ENCODE assay signal across 39 cellular contexts in genomic region chr1:244893836-244894235, GRCh38.
"Had no signal": no experiment of that assay in that cellular context is flagged by ENCODE, and none has a peak within 500 bp of the region (broad histone marks: within the 10 kb centered on the region; RNA-seq: fewer than 3 reads in every experiment).

No MANE protein-coding gene starts in this region.

- FAIRE-seq: astrocyte, bronchial epithelial cell had no signal

- H3K4me1 Mint-ChIP-seq: activated naive CD4-positive, alpha-beta T cell treated with anti-CD3 and anti-CD28 coated beads, Interleukin-2, amount 10 ng/mL, durations not matched to agents 7 days and 5 days; activated naive CD4-positive, alpha-beta T cell treated with anti-CD3 and anti-CD28 coated beads, Interleukin-2, amount 50 U/mL, for 24 hours; activated naive CD8-positive, alpha-beta T cell treated with anti-CD3 and anti-CD28 coated beads for 36 hours; activated naive CD8-positive, alpha-beta T cell treated with anti-CD3 and anti-CD28 coated beads, Interleukin-2, amount 10 ng/mL, durations not matched to agents 7 days and 5 days; activated naive CD8-positive, alpha-beta T cell treated with anti-CD3 and anti-CD28 coated beads, Interleukin-2, amount 50 U/mL, for 24 hours; activated T-helper 17 cell treated with anti-CD3 and anti-CD28 coated beads, Interleukin-2, amount 50 U/mL, for 72 hours; brain; central memory CD8-positive, alpha-beta T cell had no signal

- H3K4me1 ChIP-seq: adrenal gland, ascending aorta, body of pancreas, breast epithelium had no signal

- ATAC-seq: activated naive CD4-positive, alpha-beta T cell treated with anti-CD3 and anti-CD28 coated beads, Interleukin-2, amount 50 U/mL, for 72 hours; activated naive CD8-positive, alpha-beta T cell treated with anti-CD3 and anti-CD28 coated beads, Interleukin-2, amount 50 U/mL, for 24 hours; activated T-cell treated with anti-CD3 and anti-CD28 coated beads, Interleukin-2, amount 50 U/mL, for 4 hours; activated T-cell treated with anti-CD3 and anti-CD28 coated beads, Interleukin-2, amount 50 U/mL, for 72 hours; activated T-helper 17 cell treated with anti-CD3 and anti-CD28 coated beads, Interleukin-2, amount 50 U/mL, for 72 hours; body of pancreas had no signal

- H3K9me3 Mint-ChIP-seq: activated naive CD4-positive, alpha-beta T cell treated with anti-CD3 and anti-CD28 coated beads for 36 hours; activated naive CD4-positive, alpha-beta T cell treated with anti-CD3 and anti-CD28 coated beads, Interleukin-2, amount 10 ng/mL, durations not matched to agents 7 days and 5 days; activated naive CD4-positive, alpha-beta T cell treated with anti-CD3 and anti-CD28 coated beads, Interleukin-2, amount 50 U/mL, for 24 hours; activated naive CD4-positive, alpha-beta T cell treated with anti-CD3 and anti-CD28 coated beads, Interleukin-2, amount 50 U/mL, for 72 hours; activated naive CD8-positive, alpha-beta T cell treated with anti-CD3 and anti-CD28 coated beads for 36 hours; activated naive CD8-positive, alpha-beta T cell treated with anti-CD3 and anti-CD28 coated beads, Interleukin-2, amount 10 ng/mL, durations not matched to agents 7 days and 5 days; activated naive CD8-positive, alpha-beta T cell treated with anti-CD3 and anti-CD28 coated beads, Interleukin-2, amount 50 U/mL, for 24 hours; activated T-cell treated with anti-CD3 and anti-CD28 coated beads, Interleukin-2, amount 50 U/mL, for 24 hours; activated T-cell treated with anti-CD3 and anti-CD28 coated beads, Interleukin-2, amount 50 U/mL, for 4 hours; activated T-cell treated with anti-CD3 and anti-CD28 coated beads, Interleukin-2, amount 50 U/mL, for 72 hours; activated T-helper 1 cell treated with anti-CD3 and anti-CD28 coated beads, Interleukin-12 subunit alpha, Interleukin-12 subunit beta, Interleukin-2, Interleukin-4 antibody, amounts not matched to agents 30 ng/mL and 10 ng/mL and 1 ng/mL, durations not matched to agents 14 hours and 24 hours and 36 hours; activated T-helper 17 cell treated with anti-CD3 and anti-CD28 coated beads, Interleukin-2, amount 50 U/mL, for 72 hours; activated T-helper 2 cell treated with anti-CD3 and anti-CD28 coated beads, Interferon-gamma antibody, Interleukin-2, Interleukin-4, amounts not matched to agents 10 μg/mL and 5 μg/mL and 100 μg/mL, durations not matched to agents 14 hours and 24 hours and 36 hours; central memory CD8-positive, alpha-beta T cell had no signal

- H3K36me3 Mint-ChIP-seq: activated naive CD4-positive, alpha-beta T cell treated with anti-CD3 and anti-CD28 coated beads, Interleukin-2, amount 10 ng/mL, durations not matched to agents 7 days and 5 days; activated naive CD4-positive, alpha-beta T cell treated with anti-CD3 and anti-CD28 coated beads, Interleukin-2, amount 50 U/mL, for 24 hours; activated naive CD4-positive, alpha-beta T cell treated with anti-CD3 and anti-CD28 coated beads, Interleukin-2, amount 50 U/mL, for 72 hours; activated naive CD8-positive, alpha-beta T cell; activated naive CD8-positive, alpha-beta T cell treated with anti-CD3 and anti-CD28 coated beads for 36 hours; activated naive CD8-positive, alpha-beta T cell treated with anti-CD3 and anti-CD28 coated beads, Interleukin-2, amount 10 ng/mL, durations not matched to agents 7 days and 5 days; brain had no signal

- H3K36me3 ChIP-seq: adrenal gland, ascending aorta, brain microvascular endothelial cell, breast epithelium, cardiac muscle cell had no signal

- H3K9me3 ChIP-seq: adrenal gland, ascending aorta, body of pancreas, breast epithelium had no signal

- H3K27ac ChIP-seq: adrenal gland, ascending aorta, body of pancreas, brain microvascular endothelial cell, breast epithelium, cardiac muscle cell had no signal

- DNase-seq: activated effector memory CD4-positive, alpha-beta T cell treated with anti-CD3 and anti-CD28 coated beads, Interleukin-2, amount 50 U/mL, for 16 hours; activated effector memory CD4-positive, alpha-beta T cell treated with Interleukin-2 at 50 U/mL for 16 hours; activated gamma-delta T cell; activated gamma-delta T cell treated with Interleukin-2 at 50 U/mL for 16 hours; activated naive CD4-positive, alpha-beta T cell; activated naive CD4-positive, alpha-beta T cell treated with anti-CD3 and anti-CD28 coated beads for 36 hours; activated naive CD4-positive, alpha-beta T cell treated with anti-CD3 and anti-CD28 coated beads, Interleukin-2, amount 10 ng/mL, durations not matched to agents 7 days and 5 days; activated naive CD4-positive, alpha-beta T cell treated with anti-CD3 and anti-CD28 coated beads, Interleukin-2, amount 50 U/mL, for 16 hours; activated naive CD4-positive, alpha-beta T cell treated with Interleukin-2 at 50 U/mL for 16 hours; activated naive CD8-positive, alpha-beta T cell treated with anti-CD3 and anti-CD28 coated beads for 36 hours; activated naive CD8-positive, alpha-beta T cell treated with anti-CD3 and anti-CD28 coated beads, Interleukin-2, amount 10 ng/mL, durations not matched to agents 7 days and 5 days; activated naive CD8-positive, alpha-beta T cell treated with anti-CD3 and anti-CD28 coated beads, Interleukin-2, amount 50 U/mL, for 24 hours; activated T-cell treated with anti-CD3 and anti-CD28 coated beads, Interleukin-2, amount 50 U/mL, for 24 hours; activated T-cell treated with anti-CD3 and anti-CD28 coated beads, Interleukin-2, amount 50 U/mL, for 4 hours; activated T-cell treated with anti-CD3 and anti-CD28 coated beads, Interleukin-2, amount 50 U/mL, for 48 hours; activated T-cell treated with anti-CD3 and anti-CD28 coated beads, Interleukin-2, amount 50 U/mL, for 72 hours; adrenal gland; amniotic stem cell; amygdala; anterior cingulate cortex; aorta; body of pancreas; brain microvascular endothelial cell; caudate nucleus; central memory CD4-positive, alpha-beta T cell; cerebellar nuclear complex had no signal

- H3K4me3 Mint-ChIP-seq: activated naive CD4-positive, alpha-beta T cell treated with anti-CD3 and anti-CD28 coated beads for 36 hours; activated naive CD4-positive, alpha-beta T cell treated with anti-CD3 and anti-CD28 coated beads, Interleukin-2, amount 10 ng/mL, durations not matched to agents 7 days and 5 days; activated naive CD4-positive, alpha-beta T cell treated with anti-CD3 and anti-CD28 coated beads, Interleukin-2, amount 50 U/mL, for 24 hours; activated naive CD8-positive, alpha-beta T cell; activated naive CD8-positive, alpha-beta T cell treated with anti-CD3 and anti-CD28 coated beads for 36 hours; activated naive CD8-positive, alpha-beta T cell treated with anti-CD3 and anti-CD28 coated beads, Interleukin-2, amount 10 ng/mL, durations not matched to agents 7 days and 5 days; activated naive CD8-positive, alpha-beta T cell treated with anti-CD3 and anti-CD28 coated beads, Interleukin-2, amount 50 U/mL, for 24 hours; activated T-cell treated with anti-CD3 and anti-CD28 coated beads, Interleukin-2, amount 50 U/mL, for 24 hours; activated T-cell treated with anti-CD3 and anti-CD28 coated beads, Interleukin-2, amount 50 U/mL, for 4 hours; activated T-cell treated with anti-CD3 and anti-CD28 coated beads, Interleukin-2, amount 50 U/mL, for 72 hours; activated T-helper 1 cell treated with anti-CD3 and anti-CD28 coated beads, Interleukin-12 subunit alpha, Interleukin-12 subunit beta, Interleukin-2, Interleukin-4 antibody, amounts not matched to agents 30 ng/mL and 10 ng/mL and 1 ng/mL, durations not matched to agents 14 hours and 24 hours and 36 hours; activated T-helper 17 cell treated with anti-CD3 and anti-CD28 coated beads, Interleukin-2, amount 50 U/mL, for 72 hours; brain; central memory CD8-positive, alpha-beta T cell had no signal

- H3K27me3 Mint-ChIP-seq: activated naive CD4-positive, alpha-beta T cell treated with anti-CD3 and anti-CD28 coated beads, Interleukin-2, amount 10 ng/mL, durations not matched to agents 7 days and 5 days; activated naive CD4-positive, alpha-beta T cell treated with anti-CD3 and anti-CD28 coated beads, Interleukin-2, amount 50 U/mL, for 24 hours; activated naive CD8-positive, alpha-beta T cell; activated naive CD8-positive, alpha-beta T cell treated with anti-CD3 and anti-CD28 coated beads, Interleukin-2, amount 50 U/mL, for 24 hours; activated T-cell treated with anti-CD3 and anti-CD28 coated beads, Interleukin-2, amount 50 U/mL, for 24 hours; activated T-helper 17 cell treated with anti-CD3 and anti-CD28 coated beads, Interleukin-2, amount 50 U/mL, for 72 hours; central memory CD8-positive, alpha-beta T cell had no signal

- H3K4me3 ChIP-seq: adrenal gland, ascending aorta, body of pancreas, breast epithelium, cardiac muscle cell had no signal

- H3K27me3 ChIP-seq: adrenal gland, ascending aorta, body of pancreas, brain microvascular endothelial cell, breast epithelium, cardiac muscle cell had no signal

- H3K27ac Mint-ChIP-seq: activated naive CD4-positive, alpha-beta T cell treated with anti-CD3 and anti-CD28 coated beads for 36 hours; activated naive CD4-positive, alpha-beta T cell treated with anti-CD3 and anti-CD28 coated beads, Interleukin-2, amount 10 ng/mL, durations not matched to agents 7 days and 5 days; activated naive CD4-positive, alpha-beta T cell treated with anti-CD3 and anti-CD28 coated beads, Interleukin-2, amount 50 U/mL, for 24 hours; activated naive CD4-positive, alpha-beta T cell treated with anti-CD3 and anti-CD28 coated beads, Interleukin-2, amount 50 U/mL, for 72 hours; activated naive CD8-positive, alpha-beta T cell; activated naive CD8-positive, alpha-beta T cell treated with anti-CD3 and anti-CD28 coated beads for 36 hours; activated naive CD8-positive, alpha-beta T cell treated with anti-CD3 and anti-CD28 coated beads, Interleukin-2, amount 10 ng/mL, durations not matched to agents 7 days and 5 days; activated naive CD8-positive, alpha-beta T cell treated with anti-CD3 and anti-CD28 coated beads, Interleukin-2, amount 50 U/mL, for 24 hours; activated T-cell treated with anti-CD3 and anti-CD28 coated beads, Interleukin-2, amount 50 U/mL, for 24 hours; activated T-cell treated with anti-CD3 and anti-CD28 coated beads, Interleukin-2, amount 50 U/mL, for 72 hours; activated T-helper 1 cell treated with anti-CD3 and anti-CD28 coated beads, Interleukin-12 subunit alpha, Interleukin-12 subunit beta, Interleukin-2, Interleukin-4 antibody, amounts not matched to agents 30 ng/mL and 10 ng/mL and 1 ng/mL, durations not matched to agents 14 hours and 24 hours and 36 hours; activated T-helper 17 cell treated with anti-CD3 and anti-CD28 coated beads, Interleukin-2, amount 50 U/mL, for 72 hours; activated T-helper 2 cell treated with anti-CD3 and anti-CD28 coated beads, Interferon-gamma antibody, Interleukin-2, Interleukin-4, amounts not matched to agents 10 μg/mL and 5 μg/mL and 100 μg/mL, durations not matched to agents 14 hours and 24 hours and 36 hours; brain had no signal
